16 cellular contexts compared by ENCODE assay signal in genomic region chr18:44697315-44697714, GRCh38. TPM values are rescaled to one million over a fixed set of nuclear protein-coding genes. Genes with fewer than 3 reads are reported as not detected.
DNase-seq lines count a peak whose midpoint lies in the region; ATAC-seq and TF ChIP-seq lines count a peak whose summit lies in the region.
"Had no signal": no experiment of that assay in that cellular context is flagged by ENCODE, and none has a peak within 500 bp of the region (broad histone marks: within the 10 kb centered on the region; RNA-seq: fewer than 3 reads in every experiment).

No MANE protein-coding gene starts in this region.

- TF ChIP-seq POLR2A in gastroesophageal sphincter (IDR thresholded peaks at IDR 0.05) = no peak
- no peak for TF ChIP-seq POLR2A in transverse colon (IDR thresholded peaks at IDR 0.05)

- TF ChIP-seq CTCF in gastroesophageal sphincter (IDR thresholded peaks at IDR 0.05) (no peak), parathyroid adenoma (IDR thresholded peaks at IDR 0.05) (no peak), transverse colon (IDR thresholded peaks at IDR 0.05) (no peak)

- DNase-seq in activated T-helper 1 cell treated with anti-CD3 and anti-CD28 coated beads, Interleukin-12 subunit alpha, Interleukin-12 subunit beta, Interleukin-2, Interleukin-4 antibody, amounts not matched to agents 30 ng/mL and 10 ng/mL and 1 ng/mL, durations not matched to agents 14 hours and 24 hours and 36 hours (ENCODE audit: low spot score) = no peak
- DNase-seq in transverse colon = no peak
- DNase-seq in RKO (ENCODE audit: low spot score) = no peak
- DNase-seq in effector CD8-positive, alpha-beta T cell (lab: John Stamatoyannopoulos, UW) = no peak
- no peak for DNase-seq in HEK293T (ENCODE audit: extremely low spot score)
- DNase-seq: activated naive CD4-positive, alpha-beta T cell treated with anti-CD3 and anti-CD28 coated beads, Interleukin-2, amount 10 ng/mL, durations not matched to agents 7 days and 5 days; DMS79; Karpas-422; lower lobe of right lung; NCI-H1417 had no signal

- peak overlapping the region; percentile 74 to 83 (median 81) for H3K27ac ChIP-seq in gastroesophageal sphincter
- peak overlapping the region; percentile 65 for H3K27ac ChIP-seq in parathyroid adenoma
- peak overlapping the region; percentile 3 to 56 (median 46) for H3K27ac ChIP-seq in transverse colon
- H3K27ac ChIP-seq: lower lobe of right lung, RWPE1 had no signal

- in situ Hi-C loops in transverse colon (cut with MboI; ENCODE audit: low pct_ligation_motif_present in 1 of 4, low pct_unique_long_range_greater_than_20kb in 1 of 4, low sequenced_read_pairs in 3 of 4) = loop anchor here in 2 of 4 donors (25.0 kb wide), 3 partner anchors 115 to 515 kb away; no protein-coding TSS in a partner anchor

- H3K36me3 ChIP-seq in gastroesophageal sphincter (no peaks in the 10 kb centered on the region), parathyroid adenoma (ENCODE audit: control insufficient read depth, insufficient read depth, low read length) (no peaks in the 10 kb centered on the region), transverse colon (no peaks in the 10 kb centered on the region)
- H3K36me3 ChIP-seq: lower lobe of right lung had no signal

- H3K4me3 Mint-ChIP-seq in activated T-helper 1 cell treated with anti-CD3 and anti-CD28 coated beads, Interleukin-12 subunit alpha, Interleukin-12 subunit beta, Interleukin-2, Interleukin-4 antibody, amounts not matched to agents 30 ng/mL and 10 ng/mL and 1 ng/mL, durations not matched to agents 14 hours and 24 hours and 36 hours = no peak overlapping the region
- H3K4me3 Mint-ChIP-seq: activated naive CD4-positive, alpha-beta T cell treated with anti-CD3 and anti-CD28 coated beads, Interleukin-2, amount 10 ng/mL, durations not matched to agents 7 days and 5 days; stimulated activated naive CD8-positive, alpha-beta T cell treated with anti-CD3 and anti-CD28 coated beads, Interleukin-15, Interleukin-2, amounts not matched to agents 100 ng/mL and 50 ng/mL, for 24 hours; T-helper 1 cell treated with Interleukin-12 subunit alpha and Interleukin-12 subunit beta and Interleukin-4 antibody, amounts not matched to agents 30 μg/mL and 1 μg/mL, for 36 hours had no signal

- ATAC-seq in gastroesophageal sphincter = no peak
- ATAC-seq: activated CD4-positive, CD25-positive, alpha-beta regulatory T cell treated with anti-CD3 and anti-CD28 coated beads, Interleukin-2, amount 50 U/mL, for 24 hours had no signal

- H3K4me2 ChIP-seq in parathyroid adenoma (ENCODE audit: low read length) = no peak overlapping the region

- peaks cover 20% of the 10 kb centered on the region for H3K27me3 Mint-ChIP-seq in activated T-helper 1 cell treated with anti-CD3 and anti-CD28 coated beads, Interleukin-12 subunit alpha, Interleukin-12 subunit beta, Interleukin-2, Interleukin-4 antibody, amounts not matched to agents 30 ng/mL and 10 ng/mL and 1 ng/mL, durations not matched to agents 14 hours and 24 hours and 36 hours (ENCODE audit: insufficient read depth)

- peak overlapping the region; percentile 37 for H3K4me3 ChIP-seq in gastroesophageal sphincter
- no peak overlapping the region for H3K4me3 ChIP-seq in parathyroid adenoma (ENCODE audit: low read depth, low read length)
- H3K4me3 ChIP-seq in transverse colon = no peak overlapping the region
- H3K4me3 ChIP-seq: lower lobe of right lung had no signal

- H3K79me2 ChIP-seq in parathyroid adenoma = peaks cover 10% of the 10 kb centered on the region

- H3K9me3 Mint-ChIP-seq in activated T-helper 1 cell treated with anti-CD3 and anti-CD28 coated beads, Interleukin-12 subunit alpha, Interleukin-12 subunit beta, Interleukin-2, Interleukin-4 antibody, amounts not matched to agents 30 ng/mL and 10 ng/mL and 1 ng/mL, durations not matched to agents 14 hours and 24 hours and 36 hours = no peaks in the 10 kb centered on the region
- H3K9me3 Mint-ChIP-seq: activated naive CD4-positive, alpha-beta T cell treated with anti-CD3 and anti-CD28 coated beads, Interleukin-2, amount 10 ng/mL, durations not matched to agents 7 days and 5 days; stimulated activated naive CD8-positive, alpha-beta T cell treated with anti-CD3 and anti-CD28 coated beads, Interleukin-15, Interleukin-2, amounts not matched to agents 100 ng/mL and 50 ng/mL, for 24 hours; T-helper 1 cell treated with Interleukin-12 subunit alpha and Interleukin-12 subunit beta and Interleukin-4 antibody, amounts not matched to agents 30 μg/mL and 1 μg/mL, for 36 hours had no signal

- POLR2A ChIA-PET in HEK293T (lab: Yijun Ruan, JAX) = interaction anchor here (1.1 to 1.3 kb wide), 2 partner anchors 17 to 19 kb away, joined by 3 to 4 read pairs; partner anchors contain the start of gene SETBP1

- no peak overlapping the region for H3K9ac ChIP-seq in parathyroid adenoma

- peak overlapping the region; percentile 75 for H2AFZ ChIP-seq in parathyroid adenoma

- 17% methylated on average over 1 of the region's 2 CpGs; no CpG with 5 or more reads in 1 of the 2 donors for WGBS in gastroesophageal sphincter (ENCODE audit: low coverage in 1 of 2), 2 donors
- WGBS in transverse colon (ENCODE audit: low coverage in 1 of 2), 2 donors = 62 to 67% methylated on average over 2 of the region's 2 CpGs

- H3K9me3 ChIP-seq in gastroesophageal sphincter (no peaks in the 10 kb centered on the region), parathyroid adenoma (ENCODE audit: control insufficient read depth, low read length) (no peaks in the 10 kb centered on the region), transverse colon (no peaks in the 10 kb centered on the region)
- H3K9me3 ChIP-seq: lower lobe of right lung had no signal

- H3K27ac Mint-ChIP-seq in activated T-helper 1 cell treated with anti-CD3 and anti-CD28 coated beads, Interleukin-12 subunit alpha, Interleukin-12 subunit beta, Interleukin-2, Interleukin-4 antibody, amounts not matched to agents 30 ng/mL and 10 ng/mL and 1 ng/mL, durations not matched to agents 14 hours and 24 hours and 36 hours = peak overlapping the region; percentile 42
- H3K27ac Mint-ChIP-seq: activated naive CD4-positive, alpha-beta T cell treated with anti-CD3 and anti-CD28 coated beads, Interleukin-2, amount 10 ng/mL, durations not matched to agents 7 days and 5 days; stimulated activated naive CD8-positive, alpha-beta T cell treated with anti-CD3 and anti-CD28 coated beads, Interleukin-15, Interleukin-2, amounts not matched to agents 100 ng/mL and 50 ng/mL, for 24 hours; T-helper 1 cell treated with Interleukin-12 subunit alpha and Interleukin-12 subunit beta and Interleukin-4 antibody, amounts not matched to agents 30 μg/mL and 1 μg/mL, for 36 hours had no signal

- intact Hi-C loops in activated T-helper 1 cell treated with anti-CD3 and anti-CD28 coated beads, Interleukin-12 subunit alpha, Interleukin-12 subunit beta, Interleukin-2, Interleukin-4 antibody, amounts not matched to agents 30 ng/mL and 10 ng/mL and 1 ng/mL, durations not matched to agents 14 hours and 24 hours and 36 hours (cut with micrococcal nuclease) = no loop called here
- intact Hi-C loops in transverse colon (cut with DNase I; ENCODE audit: low total_unique reads) = no loop called here

- peaks cover 32% of the 10 kb centered on the region for H3K36me3 Mint-ChIP-seq in activated T-helper 1 cell treated with anti-CD3 and anti-CD28 coated beads, Interleukin-12 subunit alpha, Interleukin-12 subunit beta, Interleukin-2, Interleukin-4 antibody, amounts not matched to agents 30 ng/mL and 10 ng/mL and 1 ng/mL, durations not matched to agents 14 hours and 24 hours and 36 hours (ENCODE audit: low read depth)
- H3K36me3 Mint-ChIP-seq: activated naive CD4-positive, alpha-beta T cell treated with anti-CD3 and anti-CD28 coated beads, Interleukin-2, amount 10 ng/mL, durations not matched to agents 7 days and 5 days had no signal

- CTCF ChIA-PET in HEK293T (lab: Yijun Ruan, JAX) = no interaction called here

- no peaks in the 10 kb centered on the region for H3K27me3 ChIP-seq in gastroesophageal sphincter
- no peaks in the 10 kb centered on the region for H3K27me3 ChIP-seq in parathyroid adenoma (ENCODE audit: control insufficient read depth, insufficient read depth, low read length)
- no peaks in the 10 kb centered on the region for H3K27me3 ChIP-seq in transverse colon

- H3K4me1 ChIP-seq in gastroesophageal sphincter (peaks cover 17 to 95% (median 20%) of the 10 kb centered on the region in 3 donors), parathyroid adenoma (peaks cover 23% of the 10 kb centered on the region), transverse colon (peaks cover 0 to 39% (median 18%) of the 10 kb centered on the region in 4 donors)

- TF ChIP-seq EP300 in gastroesophageal sphincter (IDR thresholded peaks at IDR 0.05) (no peak), transverse colon (IDR thresholded peaks at IDR 0.05; ENCODE audit: low read depth) (no peak)

- peaks cover 62% of the 10 kb centered on the region for H3K4me1 Mint-ChIP-seq in activated T-helper 1 cell treated with anti-CD3 and anti-CD28 coated beads, Interleukin-12 subunit alpha, Interleukin-12 subunit beta, Interleukin-2, Interleukin-4 antibody, amounts not matched to agents 30 ng/mL and 10 ng/mL and 1 ng/mL, durations not matched to agents 14 hours and 24 hours and 36 hours (ENCODE audit: low read depth)

TF ChIP-seq in HEK293T, 16 proteins besides CTCF, POLR2A, EP300 and RAD21:
- TF ChIP-seq ELF4 (IDR thresholded peaks at IDR 0.05) (no peak), FOXK2 (IDR thresholded peaks at IDR 0.05) (no peak), PKNOX1 (IDR thresholded peaks at IDR 0.05) (no peak), L3MBTL2 (conservative IDR thresholded peaks at IDR 0.05) (no peak), ARNT (IDR thresholded peaks at IDR 0.05) (no peak)

RNA-seq across cellular contexts. Expression of gene SETBP1, which starts 16.6 kb away (rescaled TPM):
- total RNA-seq in activated T-helper 1 cell treated with anti-CD3 and anti-CD28 coated beads, Interleukin-12 subunit alpha, Interleukin-12 subunit beta, Interleukin-2, Interleukin-4 antibody, amounts not matched to agents 30 ng/mL and 10 ng/mL and 1 ng/mL, durations not matched to agents 14 hours and 24 hours and 36 hours = 36.2 and 42.0 TPM in 2 replicates
- total RNA-seq in gastroesophageal sphincter (10 to 100 TPM; 42.5 to 87.6 (median 67.8) TPM), transverse colon (10 to 100 TPM; 16.2 to 33.6 (median 24.4) TPM)

Comparison
In these comparisons a context has a peak if more than half of its experiments do, and no peak if none do; other contexts are left out.
1. H3K4me3 ChIP-seq: peak in gastroesophageal sphincter (2 of 2); none in parathyroid adenoma (single experiment) and transverse colon (0 of 4).
2. Peak in every context shown above with its lines, with median percentiles within 50 percentile points of each other: H3K27ac ChIP-seq.